Comparison of ENCODE assay signal across 5 cellular contexts in genomic region chr16:30114833-30115232, GRCh38. TPM values are rescaled to one million over a fixed set of nuclear protein-coding genes. Genes with fewer than 3 reads are reported as not detected.
A peak's percentile ranks its signal among the peaks of the same experiment; 100 is the strongest.
DNase-seq lines count a peak whose midpoint lies in the region; ATAC-seq and TF ChIP-seq lines count a peak whose summit lies in the region.
"Not testable (repeated sequence)": the region's sequence is repeated elsewhere in the genome, so short reads cannot be mapped to it uniquely, and the experiment has no call there.

No MANE protein-coding gene starts in this region.

- not testable (repeated sequence) for H3K79me2 ChIP-seq in SU-DHL-6 (ENCODE audit: insufficient read depth, low read length)

- CTCF ChIA-PET in HEK293 (lab: Yijun Ruan, JAX): interaction anchor here (0.6 to 6.1 kb wide), 2 partner anchors 22 to 40 kb away, joined by 4 to 38 read pairs; partner anchors contain the start of gene TBX6

- not testable (repeated sequence) for H3K27me3 Mint-ChIP-seq in activated T-helper 17 cell treated with anti-CD3 and anti-CD28 coated beads, Interleukin-2, amount 50 U/mL, for 72 hours; neural crest cell (ENCODE audit: low read depth)

- TF ChIP-seq CTCF in HEK293 (tag by site-specific recombination; IDR thresholded peaks at IDR 0.05); SU-DHL-6 (IDR thresholded peaks at IDR 0.05; ENCODE audit: insufficient read depth, low read length, poor library complexity, severe bottlenecking); esophagus squamous epithelium (IDR thresholded peaks at IDR 0.05); neural crest cell (conservative IDR thresholded peaks at IDR 0.05): not testable (repeated sequence)

- not testable (repeated sequence) for H3K9ac ChIP-seq in SU-DHL-6 (ENCODE audit: low read length)

- not testable (repeated sequence) for H3K27ac ChIP-seq in HEK293 (ENCODE audit: extremely low read depth, low read depth, low read length)
- 0 out of 2 replicates have a peak overlapping the region, but pooled peaks have one; percentile 18 for H3K27ac ChIP-seq in SU-DHL-6 (ENCODE audit: low read depth, low read length)
- peak overlapping the region; percentile 61 to 83 (median 77) for H3K27ac ChIP-seq in esophagus squamous epithelium

- H3K4me3 Mint-ChIP-seq in activated T-helper 17 cell treated with anti-CD3 and anti-CD28 coated beads, Interleukin-2, amount 50 U/mL, for 72 hours: peak overlapping the region; percentile 33
- H3K4me3 Mint-ChIP-seq in neural crest cell: peak overlapping the region; percentile 34

- not testable (repeated sequence) for DNase-seq in esophagus squamous epithelium (lab: John Stamatoyannopoulos, UW); neural crest cell (ENCODE audit: low read depth, low spot score)

- H3K9me2 ChIP-seq in SU-DHL-6 (replicated peaks; ENCODE audit: insufficient read depth, low read length): not testable (repeated sequence)

- not testable (repeated sequence) for H3K4me3 ChIP-seq in HEK293 (ENCODE audit: low read depth, low read length); SU-DHL-6 (ENCODE audit: insufficient read depth, low read length, poor library complexity, severe bottlenecking); esophagus squamous epithelium

- not testable (repeated sequence) for H3K9me3 ChIP-seq in HEK293 (ENCODE audit: control insufficient read depth, insufficient read depth, low read depth, low read length); SU-DHL-6 (ENCODE audit: insufficient read depth, low read length); esophagus squamous epithelium

- not testable (repeated sequence) for H3K9me3 Mint-ChIP-seq in activated T-helper 17 cell treated with anti-CD3 and anti-CD28 coated beads, Interleukin-2, amount 50 U/mL, for 72 hours; neural crest cell

- intact Hi-C loops in esophagus squamous epithelium (cut with DNase I): not testable (repeated sequence)

- peak overlapping the region; percentile 80 for H3K27ac Mint-ChIP-seq in activated T-helper 17 cell treated with anti-CD3 and anti-CD28 coated beads, Interleukin-2, amount 50 U/mL, for 72 hours
- H3K27ac Mint-ChIP-seq in neural crest cell (ENCODE audit: unreplicated experiment): not testable (repeated sequence)

- peak overlapping the region; percentile 14 for H3K4me2 ChIP-seq in SU-DHL-6 (ENCODE audit: low read depth, low read length, poor library complexity, severe bottlenecking)

- 65 to 80% methylated on average over 4 to 7 of the region's 7 CpGs for WGBS in esophagus squamous epithelium, 2 donors

- H3K36me3 ChIP-seq in HEK293 (ENCODE audit: control insufficient read depth in 2 of 2, insufficient read depth in 1 of 2, low read length in 2 of 2): peaks cover 6 to 86% of the 10 kb centered on the region in 2 experiments; a peak in 2 of 3 replicates
- H3K36me3 ChIP-seq in SU-DHL-6 (ENCODE audit: low read length): not testable (repeated sequence)
- H3K36me3 ChIP-seq in esophagus squamous epithelium: peaks cover 17 to 100% (median 39%) of the 10 kb centered on the region in 3 donors

- not testable (repeated sequence) for TF ChIP-seq POLR2A in esophagus squamous epithelium (IDR thresholded peaks at IDR 0.05)

- not testable (repeated sequence) for ATAC-seq in activated T-helper 17 cell treated with anti-CD3 and anti-CD28 coated beads, Interleukin-2, amount 50 U/mL, for 72 hours (replicated peaks)

- POLR2A ChIA-PET in HEK293 (lab: Yijun Ruan, JAX): interaction anchor here (0.6 to 0.9 kb wide), 2 partner anchors 263 to 301 kb away, joined by 5 to 7 read pairs; no protein-coding TSS in a partner anchor

- not testable (repeated sequence) for H3K4me1 Mint-ChIP-seq in activated T-helper 17 cell treated with anti-CD3 and anti-CD28 coated beads, Interleukin-2, amount 50 U/mL, for 72 hours; neural crest cell

- not testable (repeated sequence) for H3K4me1 ChIP-seq in HEK293 (ENCODE audit: control insufficient read depth, insufficient read depth, low read length)
- H3K4me1 ChIP-seq in esophagus squamous epithelium: peaks cover 22 to 73% (median 27%) of the 10 kb centered on the region in 3 donors

- H3F3A ChIP-seq in SU-DHL-6 (ENCODE audit: insufficient read depth): not testable (repeated sequence)

- H3K27me3 ChIP-seq in SU-DHL-6 (ENCODE audit: low read length); esophagus squamous epithelium: not testable (repeated sequence)

- H4K20me1 ChIP-seq in SU-DHL-6 (ENCODE audit: low read depth, low read length): not testable (repeated sequence)

- peaks cover 57% of the 10 kb centered on the region for H3K36me3 Mint-ChIP-seq in activated T-helper 17 cell treated with anti-CD3 and anti-CD28 coated beads, Interleukin-2, amount 50 U/mL, for 72 hours (ENCODE audit: low read depth)
- not testable (repeated sequence) for H3K36me3 Mint-ChIP-seq in neural crest cell (ENCODE audit: low read depth)

- H2AFZ ChIP-seq in SU-DHL-6 (ENCODE audit: low read depth, low read length, severe bottlenecking): not testable (repeated sequence)

TF ChIP-seq in HEK293, 187 proteins besides CTCF, POLR2A, EP300 and RAD21:
- TF ChIP-seq ZNF121 (tag by site-specific recombination; IDR thresholded peaks at IDR 0.05): peak; percentile 74; the same call in 1 of the 2 replicates

RNA-seq across cellular contexts. Expression of gene GDPD3, which starts 1.5 kb away (rescaled TPM):
- total RNA-seq in activated T-helper 17 cell treated with anti-CD3 and anti-CD28 coated beads, Interleukin-2, amount 50 U/mL, for 72 hours: 10 to 100 TPM; 13.4 to 37.8 TPM
- total RNA-seq in esophagus squamous epithelium (10 to 100 TPM; 13.4 to 41.2 (median 28.1) TPM), neural crest cell (6.7 and 7.7 TPM in 2 replicates)

RNA-seq across cellular contexts. Expression of gene MAPK3, which starts 8.2 kb away (rescaled TPM):
- total RNA-seq in activated T-helper 17 cell treated with anti-CD3 and anti-CD28 coated beads, Interleukin-2, amount 50 U/mL, for 72 hours: 100 to 1,000 TPM in 1 of 2 donors, 10 to 100 TPM in 1; 73.1 to 141 TPM
- total RNA-seq in esophagus squamous epithelium: 10 to 100 TPM; 45.7 to 86.9 (median 60.8) TPM
- total RNA-seq in neural crest cell: 60.5 and 62.6 TPM in 2 replicates

RNA-seq across cellular contexts. Expression of gene YPEL3, which starts 18.8 kb away (rescaled TPM):
- 100 to 1,000 TPM in 1 of 2 donors, 10 to 100 TPM in 1; 34.7 to 107 TPM for total RNA-seq in activated T-helper 17 cell treated with anti-CD3 and anti-CD28 coated beads, Interleukin-2, amount 50 U/mL, for 72 hours
- total RNA-seq in esophagus squamous epithelium (100 to 1,000 TPM in 1 of 4 donors, 10 to 100 TPM in 3; 26.4 to 131 (median 63.0) TPM), neural crest cell (9.6 and 12.4 TPM in 2 replicates)

RNA-seq across cellular contexts. Expression of gene TBX6, which starts 23.1 kb away (rescaled TPM):
- total RNA-seq in activated T-helper 17 cell treated with anti-CD3 and anti-CD28 coated beads, Interleukin-2, amount 50 U/mL, for 72 hours: 1 to 10 TPM; 1.1 to 3.7 TPM
- total RNA-seq in esophagus squamous epithelium (1 to 10 TPM; 1.9 to 6.2 (median 4.7) TPM), neural crest cell (0.79 and 1.2 TPM in 2 replicates)

RNA-seq across cellular contexts. Expression of gene PPP4C, which starts 39.0 kb away (rescaled TPM):
- 100 to 1,000 TPM; 111 to 147 TPM for total RNA-seq in activated T-helper 17 cell treated with anti-CD3 and anti-CD28 coated beads, Interleukin-2, amount 50 U/mL, for 72 hours
- total RNA-seq in esophagus squamous epithelium: 100 to 1,000 TPM in 1 of 4 donors, 10 to 100 TPM in 3; 67.9 to 100 (median 78.4) TPM
- total RNA-seq in neural crest cell: 141 and 144 TPM in 2 replicates
